Comparison of ENCODE assay signal across 9 cellular contexts in the genomic region with DNA sequence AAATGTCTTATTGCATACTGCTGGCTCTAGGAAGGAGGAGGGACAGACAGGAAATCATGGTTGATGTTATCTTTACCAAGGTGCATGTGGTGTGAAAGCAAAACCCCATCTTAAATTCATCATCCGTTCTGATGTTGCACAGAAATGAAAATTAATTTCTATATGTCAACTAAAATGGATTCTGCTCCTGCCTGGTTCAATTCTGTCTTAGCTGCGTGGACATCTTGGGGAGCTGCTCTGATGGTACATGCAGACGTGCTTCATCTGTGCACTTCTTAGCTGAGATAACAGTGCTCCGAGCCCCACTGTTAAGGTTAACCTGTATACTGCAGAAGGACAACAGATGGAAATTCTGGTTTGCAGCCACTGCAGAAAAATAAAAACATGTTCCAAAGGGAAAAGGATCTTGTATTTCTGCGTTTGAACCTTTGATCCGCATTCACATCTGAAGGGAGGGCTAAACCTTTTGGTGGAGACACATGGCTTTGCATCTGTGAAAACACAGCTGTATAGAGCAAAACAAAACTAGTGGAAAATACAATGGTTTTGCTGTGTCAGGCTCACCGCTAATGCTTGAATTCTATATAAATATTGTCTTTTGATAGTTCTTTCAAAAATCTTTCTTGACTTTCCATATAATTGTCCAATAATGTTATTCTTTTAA. TPM values are rescaled to one million over a fixed set of nuclear protein-coding genes. Genes with fewer than 3 reads are reported as not detected.
DNase-seq lines count a peak whose midpoint lies in the region; ATAC-seq and TF ChIP-seq lines count a peak whose summit lies in the region.
"Had no signal": no experiment of that assay in that cellular context is flagged by ENCODE, and none has a peak within 500 bp of the region (broad histone marks: within the 10 kb centered on the region; RNA-seq: fewer than 3 reads in every experiment).

No MANE protein-coding gene starts in this region.

- peak overlapping the region; percentile 53 for H3K9ac ChIP-seq in DND-41 (ENCODE audit: low read depth, low read length)
- no peak overlapping the region for H3K9ac ChIP-seq in Karpas-422 (ENCODE audit: low read length)

- H3K9me3 ChIP-seq in DND-41 (ENCODE audit: insufficient read depth, low read length, severe bottlenecking) (no peaks in the 10 kb centered on the region), Karpas-422 (ENCODE audit: low read length) (no peaks in the 10 kb centered on the region)
- H3K9me3 ChIP-seq: SJSA1 had no signal

- H4K20me1 ChIP-seq in DND-41 (ENCODE audit: insufficient read depth, low read length) = no peaks in the 10 kb centered on the region
- H4K20me1 ChIP-seq in Karpas-422 (ENCODE audit: insufficient read depth, low read depth, low read length) = no peaks in the 10 kb centered on the region

- H2AFZ ChIP-seq in DND-41 (ENCODE audit: low read depth, low read length) = peak overlapping the region; percentile 79
- H2AFZ ChIP-seq in Karpas-422 (ENCODE audit: low read length) = no peak overlapping the region

- peak overlapping the region; percentile 1 to 50; a peak in 3 of 4 replicates for H3K4me3 ChIP-seq in DND-41 (ENCODE audit: low read depth in 1 of 2, low read length in 2 of 2)
- H3K4me3 ChIP-seq in Karpas-422 (ENCODE audit: low read length) = no peak overlapping the region
- H3K4me3 ChIP-seq: SJSA1 had no signal

- POLR2A ChIA-PET in naive thymus-derived CD8-positive, alpha-beta T cell (lab: Charles Lee) = interaction anchor here (0.6 to 3.8 kb wide), 20 partner anchors 45 to 1471 kb away, joined by 3 to 26 read pairs (median 4); partner anchors contain the start of genes CLYBL, GGACT, TM9SF2 and TMTC4

- no peaks in the 10 kb centered on the region for H3K9me2 ChIP-seq in Karpas-422 (replicated peaks; ENCODE audit: insufficient read depth, low read length)

- no peaks in the 10 kb centered on the region for H3K9me3 Mint-ChIP-seq in naive thymus-derived CD8-positive, alpha-beta T cell

- peak overlapping the region; percentile 75 to 93 (median 83) for H3K4me3 Mint-ChIP-seq in naive thymus-derived CD8-positive, alpha-beta T cell

- H3K36me3 Mint-ChIP-seq in naive thymus-derived CD8-positive, alpha-beta T cell = no peaks in the 10 kb centered on the region

- no peaks in the 10 kb centered on the region; the same call in 1 of the 2 replicates for H3K36me3 ChIP-seq in DND-41 (ENCODE audit: insufficient read depth, low read length)
- no peaks in the 10 kb centered on the region for H3K36me3 ChIP-seq in Karpas-422 (ENCODE audit: insufficient read depth, low read length)
- H3K36me3 ChIP-seq: SJSA1 had no signal

- peaks cover 14 to 53% (median 50%) of the 10 kb centered on the region in 4 donors for H3K4me1 Mint-ChIP-seq in naive thymus-derived CD8-positive, alpha-beta T cell

- ATAC-seq in DND-41 (ENCODE audit: insufficient read depth, low read depth) = peak; percentile 86
- peak; percentile 64 to 75 for ATAC-seq in naive thymus-derived CD8-positive, alpha-beta T cell
- ATAC-seq in HG02852 (IDR thresholded peaks at IDR 0.05; ENCODE audit: unreplicated experiment) = no peak
- no peak for ATAC-seq in sciatic nerve
- ATAC-seq in GM18520 (IDR thresholded peaks at IDR 0.05; ENCODE audit: unreplicated experiment) = no peak

- H3K27me3 Mint-ChIP-seq in naive thymus-derived CD8-positive, alpha-beta T cell = peaks cover 0 to 1% (median 0%) of the 10 kb centered on the region in 5 donors

- intact Hi-C loops in sciatic nerve (cut with DNase I) = loop anchor here (10.0 kb wide), 1 partner anchor 578 kb away; no protein-coding TSS in a partner anchor

- H3K27ac ChIP-seq in DND-41 (ENCODE audit: low read length) (peak overlapping the region; percentile 86), Karpas-422 (ENCODE audit: low read length) (peak overlapping the region; percentile 92)
- H3K27ac ChIP-seq: SJSA1 had no signal

- H3K79me2 ChIP-seq in DND-41 (ENCODE audit: insufficient read depth, low read length) (no peaks in the 10 kb centered on the region), Karpas-422 (ENCODE audit: low read length) (no peaks in the 10 kb centered on the region)

- H3K27me3 ChIP-seq in DND-41 (ENCODE audit: insufficient read depth, low read length, poor library complexity) (no peaks in the 10 kb centered on the region), Karpas-422 (ENCODE audit: low read length) (no peaks in the 10 kb centered on the region)

- peak; percentile 61 for DNase-seq in DND-41
- DNase-seq in Karpas-422 = no peak
- peak; percentile 67 for DNase-seq in activated effector memory CD4-positive, alpha-beta T cell treated with anti-CD3 and anti-CD28 coated beads, Interleukin-2, amount 50 U/mL, for 16 hours
- DNase-seq in naive thymus-derived CD8-positive, alpha-beta T cell = peak in 7 of 10 donors; percentile 11 to 77 (median 36)
- no peak for DNase-seq in sciatic nerve (ENCODE audit: low spot score)
- no peak for DNase-seq in mesenteric fat pad (ENCODE audit: low spot score)

- no peak for TF ChIP-seq CTCF in DND-41 (IDR thresholded peaks at IDR 0.05; ENCODE audit: borderline replicate concordance, extremely low read depth, low read length, poor library complexity, severe bottlenecking)

- H3K4me2 ChIP-seq in DND-41 (ENCODE audit: insufficient read depth, low read length) (peak overlapping the region; percentile 62), Karpas-422 (ENCODE audit: low read depth, low read length, poor library complexity, severe bottlenecking) (peak overlapping the region; percentile 43)

- peak overlapping the region; percentile 87 to 99 (median 96) for H3K27ac Mint-ChIP-seq in naive thymus-derived CD8-positive, alpha-beta T cell

- peaks cover 45% of the 10 kb centered on the region for H3K4me1 ChIP-seq in DND-41 (ENCODE audit: insufficient read depth, low read length)
- peaks cover 65% of the 10 kb centered on the region for H3K4me1 ChIP-seq in Karpas-422 (ENCODE audit: low read length)
- H3K4me1 ChIP-seq: SJSA1 had no signal

RNA-seq across cellular contexts. Expression of gene CLYBL, which starts 50.5 kb away (rescaled TPM):
- 2.8 and 7.3 TPM in 2 replicates for total RNA-seq in Karpas-422 (2014; rRNA removed; shearing (Covaris generic); ENCODE audit: low replicate concordance)
- total RNA-seq in naive thymus-derived CD8-positive, alpha-beta T cell = 10 to 100 TPM; 12.1 TPM
- polyA plus RNA-seq in naive thymus-derived CD8-positive, alpha-beta T cell = 10 to 100 TPM in 1 of 3 donors, 1 to 10 TPM in 2; 6.5 to 16.8 (median 8.0) TPM
- 7.8 TPM for total RNA-seq in sciatic nerve
- 7.1 TPM for total RNA-seq in mesenteric fat pad

Comparison
In these comparisons a context has a peak if more than half of its experiments do, and no peak if none do; other contexts are left out.
1. ATAC-seq: peak in DND-41 (single experiment) and naive thymus-derived CD8-positive, alpha-beta T cell (2 of 2); none in HG02852 (single experiment), sciatic nerve (single experiment) and GM18520 (single experiment).
2. DNase-seq: peak in DND-41 (single experiment), activated effector memory CD4-positive, alpha-beta T cell treated with anti-CD3 and anti-CD28 coated beads, Interleukin-2, amount 50 U/mL, for 16 hours (single experiment) and naive thymus-derived CD8-positive, alpha-beta T cell (7 of 10); none in Karpas-422 (single experiment), sciatic nerve (single experiment) and mesenteric fat pad (single experiment).